Comparison of ENCODE assay signal across 8 cellular contexts in the genomic region with DNA sequence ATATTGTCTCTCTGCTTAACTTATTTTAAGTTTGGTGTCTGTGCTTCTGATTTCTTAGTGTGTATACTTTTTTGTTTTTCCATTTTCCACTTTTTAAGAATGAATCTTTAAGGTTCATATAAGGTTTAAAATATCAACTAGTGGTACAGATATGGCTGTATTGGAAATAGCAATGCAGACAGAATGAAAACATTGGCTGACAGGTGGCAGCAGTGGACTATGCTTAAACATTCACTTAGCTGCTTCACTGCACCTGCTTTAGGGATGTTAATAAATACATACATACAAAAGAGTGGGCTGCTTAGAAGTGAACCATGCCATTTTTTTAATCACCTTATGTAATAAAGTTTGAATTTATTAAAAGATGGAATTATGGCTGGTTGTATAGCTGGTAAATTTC. TPM values are rescaled to one million over a fixed set of nuclear protein-coding genes. Genes with fewer than 3 reads are reported as not detected.
DNase-seq lines count a peak whose midpoint lies in the region; ATAC-seq and TF ChIP-seq lines count a peak whose summit lies in the region.

No MANE protein-coding gene starts in this region.

- in situ Hi-C loops in G401 (cut with HindIII; ENCODE audit: low sequenced_read_pairs), result no loop called here

- no peak overlapping the region for H3K4me3 ChIP-seq in NB4 (ENCODE audit: low read depth, low read length)

- H3K4me3 Mint-ChIP-seq in brain, result no peak overlapping the region

- TF ChIP-seq CTCF in NB4 (IDR thresholded peaks at IDR 0.05; ENCODE audit: low read depth, low read length), result no peak
- peak; percentile 13 to 51 for TF ChIP-seq CTCF in brain (conservative IDR thresholded peaks at IDR 0.05)

- peaks cover 8% of the 10 kb centered on the region for H3K4me1 Mint-ChIP-seq in brain

- no peaks in the 10 kb centered on the region for H3K9me3 Mint-ChIP-seq in brain

- peaks cover 69% of the 10 kb centered on the region for H3K36me3 Mint-ChIP-seq in brain

- peak overlapping the region in 1 of 5 experiments; percentile 4 for H3K27ac Mint-ChIP-seq in brain

- DNase-seq in G401 (ENCODE audit: low spot score) (peak; percentile 82), NB4 (ENCODE audit: low read depth) (peak; percentile 28), SIG-M5 treated with dmso at 0.1 percent for 504 hours (lab: John Stamatoyannopoulos, UW; ENCODE audit: unreplicated experiment) (no peak), NCI-H1930 (lab: John Stamatoyannopoulos, UW) (no peak), DMS114 treated with DMSO at 0.1 percent for 48 hours (lab: John Stamatoyannopoulos, UW; ENCODE audit: unreplicated experiment) (no peak), NCI-H187 treated with DMSO at 0.1 percent for 48 hours (lab: John Stamatoyannopoulos, UW) (no peak)

- ATAC-seq in GM19463 (IDR thresholded peaks at IDR 0.05; ENCODE audit: unreplicated experiment), result peak; percentile 86

- no peak for TF ChIP-seq POLR2A in NB4 (IDR thresholded peaks at IDR 0.05; ENCODE audit: extremely low read depth, insufficient read length)

- H3K27me3 Mint-ChIP-seq in brain, result no peaks in the 10 kb centered on the region

RNA-seq across cellular contexts. Expression of a gene that starts 27.3 kb away (rescaled TPM):
- 88.6 and 121 TPM in 2 replicates for total RNA-seq in G401 (2014; rRNA removed; shearing (Covaris generic))
- 110 TPM for polyA plus RNA-seq in brain (ENCODE audit: insufficient read depth, low read depth, low replicate concordance)

Comparison
In these comparisons a context has a peak if more than half of its experiments do, and no peak if none do; other contexts are left out.
1. DNase-seq: peak in G401 (single experiment) and NB4 (single experiment); none in SIG-M5 treated with dmso at 0.1 percent for 504 hours (single experiment), NCI-H1930 (0 of 2), DMS114 treated with DMSO at 0.1 percent for 48 hours (single experiment) and NCI-H187 treated with DMSO at 0.1 percent for 48 hours (single experiment).